In genomic region chr1:150525348-150525747, GRCh38 we compare ENCODE assay signal across 39 cellular contexts. TPM values are rescaled to one million over a fixed set of nuclear protein-coding genes. Genes with fewer than 3 reads are reported as not detected.
"Had no signal": no experiment of that assay in that cellular context is flagged by ENCODE, and none has a peak within 500 bp of the region (broad histone marks: within the 10 kb centered on the region; RNA-seq: fewer than 3 reads in every experiment).

No MANE protein-coding gene starts in this region.

- H3K27me3 ChIP-seq: MG63 had no signal

- H3K4me3 ChIP-seq: MG63 had no signal

- H3K9me3 ChIP-seq: MG63 had no signal

- H3K36me3 ChIP-seq: MG63 had no signal

- DNase-seq: Karpas-422, Kasumi-1, KG1, MG63, MM.1S, MV-4-11, NCI-H1048, NCI-H1092, NCI-H1092 treated with DMSO at 0.1 percent for 48 hours, NCI-H1105, NCI-H1105 treated with DMSO at 0.1 percent for 48 hours, NCI-H1417, NCI-H1417 treated with DMSO at 0.1 percent for 48 hours, NCI-H1436, NCI-H1436 treated with DMSO at 0.1 percent for 48 hours, NCI-H146, NCI-H1694, NCI-H1694 treated with DMSO at 0.1 percent for 48 hours, NCI-H187, NCI-H187 treated with DMSO at 0.1 percent for 48 hours, NCI-H1930, NCI-H2029, NCI-H2029 treated with DMSO at 0.1 percent for 48 hours, NCI-H2081, NCI-H2081 treated with DMSO at 0.1 percent for 48 hours, NCI-H2107, NCI-H2171, NCI-H2171 treated with DMSO at 0.1 percent for 48 hours, NCI-H2227 treated with DMSO at 0.1 percent for 48 hours, NCI-H226, NCI-H345, NCI-H446, NCI-H446 treated with DMSO at 0.1 percent for 48 hours, NCI-H510A had no signal

- H3K4me2 ChIP-seq: KMS-11 had no signal

- H3K9ac ChIP-seq: KMS-11 had no signal

- H3K27ac ChIP-seq: KMS-11 had no signal

RNA-seq across cellular contexts. Expression of gene FALEC, which starts 9.8 kb away (rescaled TPM):
- total RNA-seq: LHCN-M2, M059J, MCF 10A, NCI-H460 had no signal
